In the genomic region with DNA sequence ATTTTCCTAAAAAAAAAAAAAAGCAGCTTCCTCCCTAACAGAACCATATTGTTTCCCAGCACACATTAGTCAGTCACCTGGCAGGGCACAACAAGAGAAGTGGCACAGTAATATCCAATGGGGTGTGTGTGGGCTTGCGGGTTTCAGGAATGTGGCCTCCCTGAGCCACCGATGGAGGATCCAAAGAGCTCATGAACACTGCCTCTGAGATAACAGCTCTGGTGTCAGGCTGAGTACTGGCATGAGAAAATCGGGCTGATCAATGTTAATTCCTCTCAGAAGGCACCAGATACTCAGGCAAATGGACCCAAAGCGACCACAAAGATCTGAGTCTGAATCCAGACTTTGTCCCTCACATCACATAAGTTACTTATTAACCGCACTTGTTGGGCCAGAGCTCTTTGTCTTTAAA, we compare ENCODE assay signal across 2 cellular contexts.
TF ChIP-seq lines count a peak whose summit lies in the region.

No MANE protein-coding gene starts in this region.

TF ChIP-seq in K562, 482 proteins besides CTCF, POLR2A, EP300 and RAD21:
- TF ChIP-seq GABPB1 (CRISPR knock-in tag; IDR thresholded peaks at IDR 0.05) (no peak), MTA1 (IDR thresholded peaks at IDR 0.05; ENCODE audit: borderline replicate concordance) (no peak), POLR2H (tag; IDR thresholded peaks at IDR 0.05; ENCODE audit: low read depth) (no peak), WHSC1 (IDR thresholded peaks at IDR 0.05; ENCODE audit: low read length) (no peak), NCOA1 (IDR thresholded peaks at IDR 0.05; ENCODE audit: low read depth) (no peak), SRSF7 (optimal IDR thresholded peaks at IDR 0.05; ENCODE audit: low read depth, low read length) (no peak), CTBP1 (IDR thresholded peaks at IDR 0.05; ENCODE audit: borderline replicate concordance) (no peak), ZNF184 (CRISPR knock-in tag; IDR thresholded peaks at IDR 0.05) (no peak), TOE1 (IDR thresholded peaks at IDR 0.05; ENCODE audit: borderline replicate concordance) (no peak), TOE1 (CRISPR knock-in tag; IDR thresholded peaks at IDR 0.05; ENCODE audit: borderline replicate concordance, low read depth) (no peak)
- TF ChIP-seq, protein P1, sequence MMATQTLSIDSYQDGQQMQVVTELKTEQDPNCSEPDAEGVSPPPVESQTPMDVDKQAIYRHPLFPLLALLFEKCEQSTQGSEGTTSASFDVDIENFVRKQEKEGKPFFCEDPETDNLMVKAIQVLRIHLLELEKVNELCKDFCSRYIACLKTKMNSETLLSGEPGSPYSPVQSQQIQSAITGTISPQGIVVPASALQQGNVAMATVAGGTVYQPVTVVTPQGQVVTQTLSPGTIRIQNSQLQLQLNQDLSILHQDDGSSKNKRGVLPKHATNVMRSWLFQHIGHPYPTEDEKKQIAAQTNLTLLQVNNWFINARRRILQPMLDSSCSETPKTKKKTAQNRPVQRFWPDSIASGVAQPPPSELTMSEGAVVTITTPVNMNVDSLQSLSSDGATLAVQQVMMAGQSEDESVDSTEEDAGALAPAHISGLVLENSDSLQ (IDR thresholded peaks at IDR 0.05) = no peak
- TF ChIP-seq, protein P2, sequence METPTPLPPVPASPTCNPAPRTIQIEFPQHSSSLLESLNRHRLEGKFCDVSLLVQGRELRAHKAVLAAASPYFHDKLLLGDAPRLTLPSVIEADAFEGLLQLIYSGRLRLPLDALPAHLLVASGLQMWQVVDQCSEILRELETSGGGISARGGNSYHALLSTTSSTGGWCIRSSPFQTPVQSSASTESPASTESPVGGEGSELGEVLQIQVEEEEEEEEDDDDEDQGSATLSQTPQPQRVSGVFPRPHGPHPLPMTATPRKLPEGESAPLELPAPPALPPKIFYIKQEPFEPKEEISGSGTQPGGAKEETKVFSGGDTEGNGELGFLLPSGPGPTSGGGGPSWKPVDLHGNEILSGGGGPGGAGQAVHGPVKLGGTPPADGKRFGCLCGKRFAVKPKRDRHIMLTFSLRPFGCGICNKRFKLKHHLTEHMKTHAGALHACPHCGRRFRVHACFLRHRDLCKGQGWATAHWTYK (CRISPR knock-in tag; IDR thresholded peaks at IDR 0.05) = no peak
- TF ChIP-seq, protein P3, sequence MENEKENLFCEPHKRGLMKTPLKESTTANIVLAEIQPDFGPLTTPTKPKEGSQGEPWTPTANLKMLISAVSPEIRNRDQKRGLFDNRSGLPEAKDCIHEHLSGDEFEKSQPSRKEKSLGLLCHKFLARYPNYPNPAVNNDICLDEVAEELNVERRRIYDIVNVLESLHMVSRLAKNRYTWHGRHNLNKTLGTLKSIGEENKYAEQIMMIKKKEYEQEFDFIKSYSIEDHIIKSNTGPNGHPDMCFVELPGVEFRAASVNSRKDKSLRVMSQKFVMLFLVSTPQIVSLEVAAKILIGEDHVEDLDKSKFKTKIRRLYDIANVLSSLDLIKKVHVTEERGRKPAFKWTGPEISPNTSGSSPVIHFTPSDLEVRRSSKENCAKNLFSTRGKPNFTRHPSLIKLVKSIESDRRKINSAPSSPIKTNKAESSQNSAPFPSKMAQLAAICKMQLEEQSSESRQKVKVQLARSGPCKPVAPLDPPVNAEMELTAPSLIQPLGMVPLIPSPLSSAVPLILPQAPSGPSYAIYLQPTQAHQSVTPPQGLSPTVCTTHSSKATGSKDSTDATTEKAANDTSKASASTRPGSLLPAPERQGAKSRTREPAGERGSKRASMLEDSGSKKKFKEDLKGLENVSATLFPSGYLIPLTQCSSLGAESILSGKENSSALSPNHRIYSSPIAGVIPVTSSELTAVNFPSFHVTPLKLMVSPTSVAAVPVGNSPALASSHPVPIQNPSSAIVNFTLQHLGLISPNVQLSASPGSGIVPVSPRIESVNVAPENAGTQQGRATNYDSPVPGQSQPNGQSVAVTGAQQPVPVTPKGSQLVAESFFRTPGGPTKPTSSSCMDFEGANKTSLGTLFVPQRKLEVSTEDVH (IDR thresholded peaks at IDR 0.05; ENCODE audit: low read depth, partially characterized antibody) = no peak
- TF ChIP-seq, protein P4, sequence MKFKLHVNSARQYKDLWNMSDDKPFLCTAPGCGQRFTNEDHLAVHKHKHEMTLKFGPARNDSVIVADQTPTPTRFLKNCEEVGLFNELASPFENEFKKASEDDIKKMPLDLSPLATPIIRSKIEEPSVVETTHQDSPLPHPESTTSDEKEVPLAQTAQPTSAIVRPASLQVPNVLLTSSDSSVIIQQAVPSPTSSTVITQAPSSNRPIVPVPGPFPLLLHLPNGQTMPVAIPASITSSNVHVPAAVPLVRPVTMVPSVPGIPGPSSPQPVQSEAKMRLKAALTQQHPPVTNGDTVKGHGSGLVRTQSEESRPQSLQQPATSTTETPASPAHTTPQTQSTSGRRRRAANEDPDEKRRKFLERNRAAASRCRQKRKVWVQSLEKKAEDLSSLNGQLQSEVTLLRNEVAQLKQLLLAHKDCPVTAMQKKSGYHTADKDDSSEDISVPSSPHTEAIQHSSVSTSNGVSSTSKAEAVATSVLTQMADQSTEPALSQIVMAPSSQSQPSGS (CRISPR knock-in tag; IDR thresholded peaks at IDR 0.05) = no peak
- TF ChIP-seq, protein P5, sequence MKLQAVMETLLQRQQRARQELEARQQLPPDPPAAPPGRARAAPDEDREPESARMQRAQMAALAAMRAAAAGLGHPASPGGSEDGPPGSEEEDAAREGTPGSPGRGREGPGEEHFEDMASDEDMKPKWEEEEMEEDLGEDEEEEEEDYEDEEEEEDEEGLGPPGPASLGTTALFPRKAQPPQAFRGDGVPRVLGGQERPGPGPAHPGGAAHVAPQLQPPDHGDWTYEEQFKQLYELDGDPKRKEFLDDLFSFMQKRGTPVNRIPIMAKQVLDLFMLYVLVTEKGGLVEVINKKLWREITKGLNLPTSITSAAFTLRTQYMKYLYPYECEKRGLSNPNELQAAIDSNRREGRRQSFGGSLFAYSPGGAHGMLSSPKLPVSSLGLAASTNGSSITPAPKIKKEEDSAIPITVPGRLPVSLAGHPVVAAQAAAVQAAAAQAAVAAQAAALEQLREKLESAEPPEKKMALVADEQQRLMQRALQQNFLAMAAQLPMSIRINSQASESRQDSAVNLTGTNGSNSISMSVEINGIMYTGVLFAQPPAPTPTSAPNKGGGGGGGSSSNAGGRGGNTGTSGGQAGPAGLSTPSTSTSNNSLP (IDR thresholded peaks at IDR 0.05; ENCODE audit: borderline replicate concordance, low read depth, low read length) = no peak

TF ChIP-seq in liver, 16 proteins besides CTCF, POLR2A, EP300 and RAD21:
- TF ChIP-seq TAF1 (conservative IDR thresholded peaks at IDR 0.05) (no peak), HNF4A (conservative IDR thresholded peaks at IDR 0.05) (peak; percentile 88 to 89), NR2F2 (IDR thresholded peaks at IDR 0.05) (no peak), JUND (IDR thresholded peaks at IDR 0.05) (no peak), RXRA (IDR thresholded peaks at IDR 0.05) (no peak), FOXA1 (IDR thresholded peaks at IDR 0.05) (no peak), SP1 (IDR thresholded peaks at IDR 0.05) (peak; percentile 90), GABPA (IDR thresholded peaks at IDR 0.05 in 1 of 2, conservative IDR thresholded peaks at IDR 0.05 in 1 of 2) (peak in 1 of 2 donors; percentile 2), EGR1 (IDR thresholded peaks at IDR 0.05; ENCODE audit: low read depth in 2 of 2) (no peak), FOXA2 (IDR thresholded peaks at IDR 0.05) (no peak), HNF4G (IDR thresholded peaks at IDR 0.05) (no peak), YY1 (IDR thresholded peaks at IDR 0.05) (peak; percentile 86)
- TF ChIP-seq, protein P6, sequence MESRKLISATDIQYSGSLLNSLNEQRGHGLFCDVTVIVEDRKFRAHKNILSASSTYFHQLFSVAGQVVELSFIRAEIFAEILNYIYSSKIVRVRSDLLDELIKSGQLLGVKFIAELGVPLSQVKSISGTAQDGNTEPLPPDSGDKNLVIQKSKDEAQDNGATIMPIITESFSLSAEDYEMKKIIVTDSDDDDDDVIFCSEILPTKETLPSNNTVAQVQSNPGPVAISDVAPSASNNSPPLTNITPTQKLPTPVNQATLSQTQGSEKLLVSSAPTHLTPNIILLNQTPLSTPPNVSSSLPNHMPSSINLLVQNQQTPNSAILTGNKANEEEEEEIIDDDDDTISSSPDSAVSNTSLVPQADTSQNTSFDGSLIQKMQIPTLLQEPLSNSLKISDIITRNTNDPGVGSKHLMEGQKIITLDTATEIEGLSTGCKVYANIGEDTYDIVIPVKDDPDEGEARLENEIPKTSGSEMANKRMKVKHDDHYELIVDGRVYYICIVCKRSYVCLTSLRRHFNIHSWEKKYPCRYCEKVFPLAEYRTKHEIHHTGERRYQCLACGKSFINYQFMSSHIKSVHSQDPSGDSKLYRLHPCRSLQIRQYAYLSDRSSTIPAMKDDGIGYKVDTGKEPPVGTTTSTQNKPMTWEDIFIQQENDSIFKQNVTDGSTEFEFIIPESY (IDR thresholded peaks at IDR 0.05) = no peak
- TF ChIP-seq, protein P7, sequence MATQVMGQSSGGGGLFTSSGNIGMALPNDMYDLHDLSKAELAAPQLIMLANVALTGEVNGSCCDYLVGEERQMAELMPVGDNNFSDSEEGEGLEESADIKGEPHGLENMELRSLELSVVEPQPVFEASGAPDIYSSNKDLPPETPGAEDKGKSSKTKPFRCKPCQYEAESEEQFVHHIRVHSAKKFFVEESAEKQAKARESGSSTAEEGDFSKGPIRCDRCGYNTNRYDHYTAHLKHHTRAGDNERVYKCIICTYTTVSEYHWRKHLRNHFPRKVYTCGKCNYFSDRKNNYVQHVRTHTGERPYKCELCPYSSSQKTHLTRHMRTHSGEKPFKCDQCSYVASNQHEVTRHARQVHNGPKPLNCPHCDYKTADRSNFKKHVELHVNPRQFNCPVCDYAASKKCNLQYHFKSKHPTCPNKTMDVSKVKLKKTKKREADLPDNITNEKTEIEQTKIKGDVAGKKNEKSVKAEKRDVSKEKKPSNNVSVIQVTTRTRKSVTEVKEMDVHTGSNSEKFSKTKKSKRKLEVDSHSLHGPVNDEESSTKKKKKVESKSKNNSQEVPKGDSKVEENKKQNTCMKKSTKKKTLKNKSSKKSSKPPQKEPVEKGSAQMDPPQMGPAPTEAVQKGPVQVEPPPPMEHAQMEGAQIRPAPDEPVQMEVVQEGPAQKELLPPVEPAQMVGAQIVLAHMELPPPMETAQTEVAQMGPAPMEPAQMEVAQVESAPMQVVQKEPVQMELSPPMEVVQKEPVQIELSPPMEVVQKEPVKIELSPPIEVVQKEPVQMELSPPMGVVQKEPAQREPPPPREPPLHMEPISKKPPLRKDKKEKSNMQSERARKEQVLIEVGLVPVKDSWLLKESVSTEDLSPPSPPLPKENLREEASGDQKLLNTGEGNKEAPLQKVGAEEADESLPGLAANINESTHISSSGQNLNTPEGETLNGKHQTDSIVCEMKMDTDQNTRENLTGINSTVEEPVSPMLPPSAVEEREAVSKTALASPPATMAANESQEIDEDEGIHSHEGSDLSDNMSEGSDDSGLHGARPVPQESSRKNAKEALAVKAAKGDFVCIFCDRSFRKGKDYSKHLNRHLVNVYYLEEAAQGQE (IDR thresholded peaks at IDR 0.05) = peak; percentile 63
- TF ChIP-seq, protein P8, sequence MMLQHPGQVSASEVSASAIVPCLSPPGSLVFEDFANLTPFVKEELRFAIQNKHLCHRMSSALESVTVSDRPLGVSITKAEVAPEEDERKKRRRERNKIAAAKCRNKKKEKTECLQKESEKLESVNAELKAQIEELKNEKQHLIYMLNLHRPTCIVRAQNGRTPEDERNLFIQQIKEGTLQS (IDR thresholded peaks at IDR 0.05) = no peak
- TF ChIP-seq, protein P9, sequence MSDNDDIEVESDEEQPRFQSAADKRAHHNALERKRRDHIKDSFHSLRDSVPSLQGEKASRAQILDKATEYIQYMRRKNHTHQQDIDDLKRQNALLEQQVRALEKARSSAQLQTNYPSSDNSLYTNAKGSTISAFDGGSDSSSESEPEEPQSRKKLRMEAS (IDR thresholded peaks at IDR 0.05) = no peak
